ENCODE assay signal across 8 cellular contexts in genomic region chr3:138118863-138119766, GRCh38. TPM values are rescaled to one million over a fixed set of nuclear protein-coding genes. Genes with fewer than 3 reads are reported as not detected.
A peak's percentile ranks its signal among the peaks of the same experiment; 100 is the strongest.
DNase-seq lines count a peak whose midpoint lies in the region; ATAC-seq and TF ChIP-seq lines count a peak whose summit lies in the region.

No MANE protein-coding gene starts in this region.

- POLR2A ChIA-PET in GM10248 (lab: Yijun Ruan, JAX) = no interaction called here

- ATAC-seq in HG02571 (IDR thresholded peaks at IDR 0.05; ENCODE audit: unreplicated experiment) (peak; percentile 62), heart right ventricle (peak; percentile 26 to 67 (median 52))
- peak; percentile 80 for ATAC-seq in activated naive CD8-positive, alpha-beta T cell treated with anti-CD3 and anti-CD28 coated beads, Interleukin-2, amount 50 U/mL, for 24 hours

- H3K9me3 Mint-ChIP-seq in activated naive CD8-positive, alpha-beta T cell treated with anti-CD3 and anti-CD28 coated beads, Interleukin-2, amount 50 U/mL, for 24 hours = no peaks in the 10 kb centered on the region

- H3K4me1 Mint-ChIP-seq in activated naive CD8-positive, alpha-beta T cell treated with anti-CD3 and anti-CD28 coated beads, Interleukin-2, amount 50 U/mL, for 24 hours = peaks cover 12% of the 10 kb centered on the region

- no peak overlapping the region for H3K27ac Mint-ChIP-seq in activated naive CD8-positive, alpha-beta T cell treated with anti-CD3 and anti-CD28 coated beads, Interleukin-2, amount 50 U/mL, for 24 hours

- DNase-seq in GM10248 (ENCODE audit: extremely low spot score) (peak; percentile 69), NCI-H1092 (lab: John Stamatoyannopoulos, UW) (peak; percentile 46), SK-MEL-5 (ENCODE audit: low read depth, low spot score) (peak; percentile 87), heart right ventricle (peak; percentile 57 to 79), putamen (ENCODE audit: low spot score) (peak; percentile 38)
- DNase-seq in activated naive CD8-positive, alpha-beta T cell treated with anti-CD3 and anti-CD28 coated beads, Interleukin-2, amount 50 U/mL, for 24 hours = peak; percentile 71
- no peak for DNase-seq in NK-92 treated with Interleukin-12 subunit alpha and Interleukin-12 subunit beta, amount 100 ng/mL, for 24 hours (lab: John Stamatoyannopoulos, UW)

- no peaks in the 10 kb centered on the region for H3K36me3 Mint-ChIP-seq in activated naive CD8-positive, alpha-beta T cell treated with anti-CD3 and anti-CD28 coated beads, Interleukin-2, amount 50 U/mL, for 24 hours (ENCODE audit: low read depth)

- intact Hi-C loops in heart right ventricle (cut with DNase I) = loop anchor here (1.0 to 10.0 kb wide), 5 partner anchors 50 to 56 kb away; partner anchors contain the start of gene DBR1 (in 2 of the 10)

- peaks cover 38% of the 10 kb centered on the region for H3K27me3 Mint-ChIP-seq in activated naive CD8-positive, alpha-beta T cell treated with anti-CD3 and anti-CD28 coated beads, Interleukin-2, amount 50 U/mL, for 24 hours

- no peak overlapping the region for H3K27ac ChIP-seq in heart right ventricle

- peaks cover 5 to 22% (median 16%) of the 10 kb centered on the region in 9 donors for H3K4me1 ChIP-seq in heart right ventricle

- no peaks in the 10 kb centered on the region for H3K36me3 ChIP-seq in heart right ventricle

- 35 to 38% methylated on average over 11 of the region's 11 CpGs for WGBS in heart right ventricle, 2 donors

- in situ Hi-C loops in SK-MEL-5 (cut with HindIII; ENCODE audit: low pct_unique_long_range_greater_than_20kb, low sequenced_read_pairs) = no loop called here

- H3K4me3 ChIP-seq in heart right ventricle = no peak overlapping the region

- CTCF ChIA-PET in GM10248 (lab: Yijun Ruan, JAX) = interaction anchor here (0.8 to 3.7 kb wide), 19 partner anchors 8 to 1013 kb away, joined by 3 to 68 read pairs (median 5); no protein-coding TSS in a partner anchor

- no peak overlapping the region for H3K4me3 Mint-ChIP-seq in activated naive CD8-positive, alpha-beta T cell treated with anti-CD3 and anti-CD28 coated beads, Interleukin-2, amount 50 U/mL, for 24 hours

- peaks cover 0 to 4% (median 0%) of the 10 kb centered on the region in 11 donors for H3K9me3 ChIP-seq in heart right ventricle

- no peaks in the 10 kb centered on the region for H3K27me3 ChIP-seq in heart right ventricle

- TF ChIP-seq CTCF in GM10248 (IDR thresholded peaks at IDR 0.05; ENCODE audit: control extremely low read depth, extremely low read depth, low read depth, missing control alignments) (peak; percentile 86), heart right ventricle (IDR thresholded peaks at IDR 0.05) (peak; percentile 59 to 89 (median 82))

RNA-seq across cellular contexts. Expression of gene DZIP1L, which starts 3.7 kb away (rescaled TPM):
- 24.3 and 27.4 TPM in 2 replicates for total RNA-seq in SK-MEL-5 (2014; rRNA removed; shearing (Covaris generic))
- 23.1 and 25.2 TPM in 2 replicates for polyA plus RNA-seq in SK-MEL-5 (2015; cell fraction: cytosol; rRNA removed)
- polyA plus RNA-seq in SK-MEL-5 (2015; cell fraction: nucleus; rRNA removed) = 142 and 188 TPM in 2 replicates
- 1 to 10 TPM; 2.5 to 5.5 (median 3.8) TPM for total RNA-seq in heart right ventricle
- polyA plus RNA-seq in heart right ventricle = 1 to 10 TPM; 1.9 to 4.1 TPM

RNA-seq across cellular contexts. Expression of gene A4GNT, which starts 13.1 kb away (rescaled TPM):
- not detected in 2 replicates for total RNA-seq in SK-MEL-5 (2014; rRNA removed; shearing (Covaris generic))
- not detected in 2 replicates for polyA plus RNA-seq in SK-MEL-5 (2015; cell fraction: cytosol; rRNA removed)
- not detected in 2 replicates for polyA plus RNA-seq in SK-MEL-5 (2015; cell fraction: nucleus; rRNA removed)
- total RNA-seq in heart right ventricle = not detected
- polyA plus RNA-seq in heart right ventricle = not detected

RNA-seq across cellular contexts. Expression of gene DBR1, which starts 55.6 kb away (rescaled TPM):
- total RNA-seq in SK-MEL-5 (2014; rRNA removed; shearing (Covaris generic)) = 23.3 and 25.0 TPM in 2 replicates
- polyA plus RNA-seq in SK-MEL-5 (2015; cell fraction: cytosol; rRNA removed) = 17.7 and 25.0 TPM in 2 replicates
- polyA plus RNA-seq in SK-MEL-5 (2015; cell fraction: nucleus; rRNA removed) = 10.4 and 14.5 TPM in 2 replicates
- total RNA-seq in heart right ventricle = 10 to 100 TPM in 2 of 10 donors, 1 to 10 TPM in 8; 6.4 to 10.5 (median 9.0) TPM
- polyA plus RNA-seq in heart right ventricle = 1 to 10 TPM; 3.3 to 5.5 TPM
